ENCODE assay signal across 21 cellular contexts in the genomic region with DNA sequence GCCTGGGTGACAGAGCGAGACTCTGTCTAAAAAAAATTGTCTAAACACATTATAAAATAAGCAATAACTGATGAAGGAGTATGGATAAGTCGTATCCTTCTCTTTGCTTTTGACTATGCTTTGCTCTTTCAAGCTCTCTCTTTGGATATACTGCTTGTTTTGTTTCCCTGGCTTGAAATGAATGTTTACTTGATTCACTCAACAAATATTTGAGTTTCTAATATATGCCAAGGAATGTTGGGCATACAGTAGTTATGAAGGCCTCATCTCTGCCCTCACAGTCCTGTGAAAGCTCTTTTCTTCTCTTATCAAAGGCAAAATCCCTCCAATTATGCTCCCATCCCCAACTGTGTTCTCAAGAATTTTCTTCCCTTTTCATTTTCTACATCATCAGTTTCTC.
"Had no signal": no experiment of that assay in that cellular context is flagged by ENCODE, and none has a peak within 500 bp of the region (broad histone marks: within the 10 kb centered on the region; RNA-seq: fewer than 3 reads in every experiment).

No MANE protein-coding gene starts in this region.

- H3K36me3 ChIP-seq: esophagus squamous epithelium, lower lobe of right lung, prostate gland, right atrium auricular region, suprapubic skin, vagina had no signal

- H3K27me3 ChIP-seq: esophagus squamous epithelium, right atrium auricular region, suprapubic skin, vagina had no signal

- DNase-seq: effector memory CD8-positive, alpha-beta T cell; erythroblast; esophagus squamous epithelium; head of caudate nucleus; left ventricle myocardium superior; lower lobe of right lung; naive thymus-derived CD8-positive, alpha-beta T cell; nephron progenitor cell; nucleus accumbens; stimulated activated CD4-positive, alpha-beta T cell treated with anti-CD3 and anti-CD28 coated beads, Interleukin-12 subunit alpha, Interleukin-12 subunit beta, amount 100 ng/mL, for 4 hours; stimulated activated CD4-positive, alpha-beta T cell treated with anti-CD3 and anti-CD28 coated beads, Interleukin-1b, Interleukin-23, amount 100 ng/mL, for 48 hours; stimulated activated CD4-positive, alpha-beta T cell treated with anti-CD3 and anti-CD28 coated beads, Interleukin-4, amount 100 ng/mL, for 1 hour; stimulated activated CD8-positive, alpha-beta memory T cell treated with anti-CD3 and anti-CD28 coated beads, Interleukin-4, amount 100 ng/mL, for 48 hours; stimulated activated naive CD4-positive, alpha-beta T cell; stimulated activated naive CD8-positive, alpha-beta T cell treated with anti-CD3 and anti-CD28 coated beads, Interleukin-15, amount 100 ng/mL, for 72 hours had no signal

- H3K9me3 Mint-ChIP-seq: effector memory CD8-positive, alpha-beta T cell; nephron progenitor cell; stimulated activated naive CD8-positive, alpha-beta T cell treated with anti-CD3 and anti-CD28 coated beads, Interleukin-15, amount 100 ng/mL, for 72 hours had no signal

- H3K4me1 Mint-ChIP-seq: naive thymus-derived CD8-positive, alpha-beta T cell; nephron progenitor cell; stimulated activated naive CD8-positive, alpha-beta T cell treated with anti-CD3 and anti-CD28 coated beads, Interleukin-15, amount 100 ng/mL, for 72 hours had no signal

- ATAC-seq: effector memory CD8-positive, alpha-beta T cell; left ventricle myocardium superior; lower lobe of right lung; naive thymus-derived CD8-positive, alpha-beta T cell; sciatic nerve; stimulated activated naive CD8-positive, alpha-beta T cell treated with anti-CD3 and anti-CD28 coated beads, Interleukin-15, amount 100 ng/mL, for 72 hours had no signal

- H3K4me2 ChIP-seq: smooth muscle cell had no signal

- H3K4me1 ChIP-seq: esophagus squamous epithelium, lower lobe of right lung, prostate gland, right atrium auricular region, suprapubic skin, vagina had no signal

- H3K9me3 ChIP-seq: esophagus squamous epithelium, lower lobe of right lung, prostate gland, right atrium auricular region, suprapubic skin, vagina had no signal

- H3K27ac Mint-ChIP-seq: effector memory CD8-positive, alpha-beta T cell; naive thymus-derived CD8-positive, alpha-beta T cell; nephron progenitor cell; stimulated activated naive CD8-positive, alpha-beta T cell treated with anti-CD3 and anti-CD28 coated beads, Interleukin-15, amount 100 ng/mL, for 72 hours had no signal

- H3K4me3 Mint-ChIP-seq: effector memory CD8-positive, alpha-beta T cell; naive thymus-derived CD8-positive, alpha-beta T cell; nephron progenitor cell; stimulated activated naive CD8-positive, alpha-beta T cell treated with anti-CD3 and anti-CD28 coated beads, Interleukin-15, amount 100 ng/mL, for 72 hours had no signal

- H3K27me3 Mint-ChIP-seq: effector memory CD8-positive, alpha-beta T cell; stimulated activated naive CD8-positive, alpha-beta T cell treated with anti-CD3 and anti-CD28 coated beads, Interleukin-15, amount 100 ng/mL, for 72 hours had no signal

- H3K4me3 ChIP-seq: esophagus squamous epithelium, lower lobe of right lung, prostate gland, right atrium auricular region, smooth muscle cell, suprapubic skin, vagina had no signal

- H3K27ac ChIP-seq: esophagus squamous epithelium, lower lobe of right lung, prostate gland, right atrium auricular region, suprapubic skin, vagina had no signal
